8 cellular contexts compared by ENCODE assay signal in genomic region chr10:128859738-128860386, GRCh38.
A peak's percentile ranks its signal among the peaks of the same experiment; 100 is the strongest.
DNase-seq lines count a peak whose midpoint lies in the region; ATAC-seq and TF ChIP-seq lines count a peak whose summit lies in the region.

No MANE protein-coding gene starts in this region.

- H3K9me3 Mint-ChIP-seq in brain (peaks cover 0 to 7% (median 0%) of the 10 kb centered on the region in 5 experiments), nephron (no peaks in the 10 kb centered on the region)

- H3K36me3 Mint-ChIP-seq in brain (no peaks in the 10 kb centered on the region), nephron (ENCODE audit: low read depth) (no peaks in the 10 kb centered on the region)

- peak; percentile 13 for DNase-seq in NCI-H2029 treated with DMSO at 0.1 percent for 48 hours (lab: John Stamatoyannopoulos, UW)
- DNase-seq in NCI-H2029 (lab: John Stamatoyannopoulos, UW) = no peak
- DNase-seq in kidney glomerular epithelial cell (lab: John Stamatoyannopoulos, UW) = no peak
- no peak for DNase-seq in middle frontal gyrus (ENCODE audit: extremely low spot score, low spot score)

- peak overlapping the region in 1 of 5 experiments; percentile 59 for H3K27ac Mint-ChIP-seq in brain
- H3K27ac Mint-ChIP-seq in nephron = peak overlapping the region in 1 of 3 experiments; percentile 87

- no peak for ATAC-seq in GM18873 (IDR thresholded peaks at IDR 0.05; ENCODE audit: low FRiP score, unreplicated experiment)

- TF ChIP-seq EP300 in Ishikawa (IDR thresholded peaks at IDR 0.05; ENCODE audit: borderline replicate concordance) = no peak

- no peak overlapping the region for H3K4me3 Mint-ChIP-seq in brain
- H3K4me3 Mint-ChIP-seq in nephron = no peak overlapping the region

- H3K27me3 Mint-ChIP-seq in brain = peaks cover 17% of the 10 kb centered on the region
- H3K27me3 Mint-ChIP-seq in nephron (ENCODE audit: low read depth) = peaks cover 4% of the 10 kb centered on the region

- TF ChIP-seq RAD21 in Ishikawa (IDR thresholded peaks at IDR 0.05; ENCODE audit: low read depth) = peak; percentile 55

- TF ChIP-seq CTCF in brain (conservative IDR thresholded peaks at IDR 0.05) (peak; percentile 27 to 59), nephron (IDR thresholded peaks at IDR 0.05; ENCODE audit: unreplicated experiment in 3 of 3) (peak; percentile 34 to 58 (median 43))

- peaks cover 16% of the 10 kb centered on the region for H3K4me1 Mint-ChIP-seq in brain
- peaks cover 37% of the 10 kb centered on the region for H3K4me1 Mint-ChIP-seq in nephron

TF ChIP-seq in Ishikawa, 13 proteins besides CTCF, POLR2A, EP300 and RAD21:
- TF ChIP-seq, protein P1, sequence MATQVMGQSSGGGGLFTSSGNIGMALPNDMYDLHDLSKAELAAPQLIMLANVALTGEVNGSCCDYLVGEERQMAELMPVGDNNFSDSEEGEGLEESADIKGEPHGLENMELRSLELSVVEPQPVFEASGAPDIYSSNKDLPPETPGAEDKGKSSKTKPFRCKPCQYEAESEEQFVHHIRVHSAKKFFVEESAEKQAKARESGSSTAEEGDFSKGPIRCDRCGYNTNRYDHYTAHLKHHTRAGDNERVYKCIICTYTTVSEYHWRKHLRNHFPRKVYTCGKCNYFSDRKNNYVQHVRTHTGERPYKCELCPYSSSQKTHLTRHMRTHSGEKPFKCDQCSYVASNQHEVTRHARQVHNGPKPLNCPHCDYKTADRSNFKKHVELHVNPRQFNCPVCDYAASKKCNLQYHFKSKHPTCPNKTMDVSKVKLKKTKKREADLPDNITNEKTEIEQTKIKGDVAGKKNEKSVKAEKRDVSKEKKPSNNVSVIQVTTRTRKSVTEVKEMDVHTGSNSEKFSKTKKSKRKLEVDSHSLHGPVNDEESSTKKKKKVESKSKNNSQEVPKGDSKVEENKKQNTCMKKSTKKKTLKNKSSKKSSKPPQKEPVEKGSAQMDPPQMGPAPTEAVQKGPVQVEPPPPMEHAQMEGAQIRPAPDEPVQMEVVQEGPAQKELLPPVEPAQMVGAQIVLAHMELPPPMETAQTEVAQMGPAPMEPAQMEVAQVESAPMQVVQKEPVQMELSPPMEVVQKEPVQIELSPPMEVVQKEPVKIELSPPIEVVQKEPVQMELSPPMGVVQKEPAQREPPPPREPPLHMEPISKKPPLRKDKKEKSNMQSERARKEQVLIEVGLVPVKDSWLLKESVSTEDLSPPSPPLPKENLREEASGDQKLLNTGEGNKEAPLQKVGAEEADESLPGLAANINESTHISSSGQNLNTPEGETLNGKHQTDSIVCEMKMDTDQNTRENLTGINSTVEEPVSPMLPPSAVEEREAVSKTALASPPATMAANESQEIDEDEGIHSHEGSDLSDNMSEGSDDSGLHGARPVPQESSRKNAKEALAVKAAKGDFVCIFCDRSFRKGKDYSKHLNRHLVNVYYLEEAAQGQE (IDR thresholded peaks at IDR 0.05; ENCODE audit: low read depth) = no peak
- no peak for TF ChIP-seq TEAD4 (IDR thresholded peaks at IDR 0.05)
- no peak for TF ChIP-seq TCF12 (IDR thresholded peaks at IDR 0.05; ENCODE audit: low read depth)
- TF ChIP-seq, protein P2, sequence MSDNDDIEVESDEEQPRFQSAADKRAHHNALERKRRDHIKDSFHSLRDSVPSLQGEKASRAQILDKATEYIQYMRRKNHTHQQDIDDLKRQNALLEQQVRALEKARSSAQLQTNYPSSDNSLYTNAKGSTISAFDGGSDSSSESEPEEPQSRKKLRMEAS (IDR thresholded peaks at IDR 0.05) = no peak
- no peak for TF ChIP-seq ZBTB7A (IDR thresholded peaks at IDR 0.05; ENCODE audit: low read depth)
- no peak for TF ChIP-seq NFIC (IDR thresholded peaks at IDR 0.05)
- TF ChIP-seq CREB1 (IDR thresholded peaks at IDR 0.05; ENCODE audit: low read depth) = no peak
- TF ChIP-seq CEBPB (IDR thresholded peaks at IDR 0.05) = no peak
- TF ChIP-seq TAF1 (IDR thresholded peaks at IDR 0.05; ENCODE audit: low read depth) = no peak
- TF ChIP-seq EGR1 (IDR thresholded peaks at IDR 0.05) = no peak
- TF ChIP-seq FOXM1 (IDR thresholded peaks at IDR 0.05; ENCODE audit: borderline replicate concordance, low read depth) = no peak
- TF ChIP-seq YY1 (IDR thresholded peaks at IDR 0.05; ENCODE audit: low read depth) = no peak
- TF ChIP-seq, protein P3, sequence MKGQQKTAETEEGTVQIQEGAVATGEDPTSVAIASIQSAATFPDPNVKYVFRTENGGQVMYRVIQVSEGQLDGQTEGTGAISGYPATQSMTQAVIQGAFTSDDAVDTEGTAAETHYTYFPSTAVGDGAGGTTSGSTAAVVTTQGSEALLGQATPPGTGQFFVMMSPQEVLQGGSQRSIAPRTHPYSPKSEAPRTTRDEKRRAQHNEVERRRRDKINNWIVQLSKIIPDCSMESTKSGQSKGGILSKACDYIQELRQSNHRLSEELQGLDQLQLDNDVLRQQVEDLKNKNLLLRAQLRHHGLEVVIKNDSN (IDR thresholded peaks at IDR 0.05) = no peak
